ENCODE assay signal across 1 cellular context in the genomic region with DNA sequence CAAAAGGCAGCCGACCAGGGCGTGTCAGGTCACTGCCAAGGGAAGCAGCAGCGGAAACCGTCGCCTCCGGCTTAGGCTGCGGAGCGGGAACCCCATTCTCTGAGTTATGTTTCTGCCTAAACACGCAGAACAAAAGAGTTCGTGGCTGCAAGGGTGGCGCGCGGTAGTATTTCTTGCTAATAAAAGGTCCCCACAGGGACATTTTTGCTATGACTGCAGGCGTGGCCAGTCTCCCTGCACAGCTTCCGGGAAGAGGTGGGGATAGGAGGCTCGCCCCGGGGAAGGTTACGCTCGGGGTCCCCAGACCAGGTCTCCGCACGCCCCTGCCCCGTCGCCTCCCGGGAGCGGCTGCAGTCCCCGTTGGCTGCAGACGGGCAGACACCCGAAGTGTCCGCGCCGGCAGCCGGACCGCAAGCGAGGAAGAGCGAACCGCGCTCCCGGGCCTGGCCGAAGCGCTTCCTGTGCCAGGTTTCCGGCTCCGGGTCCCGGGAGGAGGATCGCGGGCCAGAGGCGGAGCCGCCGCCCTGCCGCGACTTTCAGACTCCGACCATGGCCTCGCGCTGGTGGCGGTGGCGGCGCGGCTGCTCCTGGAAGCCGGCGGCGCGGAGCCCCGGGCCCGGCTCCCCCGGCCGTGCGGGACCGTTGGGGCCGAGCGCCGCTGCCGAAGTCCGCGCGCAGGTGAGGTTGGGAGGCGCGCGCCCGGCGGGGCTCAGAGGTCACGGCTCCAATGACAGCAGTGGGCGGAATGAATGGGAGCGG.
TF ChIP-seq lines count a peak whose summit lies in the region.

A gene with protein sequence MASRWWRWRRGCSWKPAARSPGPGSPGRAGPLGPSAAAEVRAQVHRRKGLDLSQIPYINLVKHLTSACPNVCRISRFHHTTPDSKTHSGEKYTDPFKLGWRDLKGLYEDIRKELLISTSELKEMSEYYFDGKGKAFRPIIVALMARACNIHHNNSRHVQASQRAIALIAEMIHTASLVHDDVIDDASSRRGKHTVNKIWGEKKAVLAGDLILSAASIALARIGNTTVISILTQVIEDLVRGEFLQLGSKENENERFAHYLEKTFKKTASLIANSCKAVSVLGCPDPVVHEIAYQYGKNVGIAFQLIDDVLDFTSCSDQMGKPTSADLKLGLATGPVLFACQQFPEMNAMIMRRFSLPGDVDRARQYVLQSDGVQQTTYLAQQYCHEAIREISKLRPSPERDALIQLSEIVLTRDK (plus strand): TSS at position 539 of the 759 bp plus-strand sequence. CDS start 11 bp downstream, at position 550.

TF ChIP-seq in HEK293, 187 proteins besides CTCF, POLR2A, EP300 and RAD21 (continued from another document and continues in another):
- TF ChIP-seq, protein P1, sequence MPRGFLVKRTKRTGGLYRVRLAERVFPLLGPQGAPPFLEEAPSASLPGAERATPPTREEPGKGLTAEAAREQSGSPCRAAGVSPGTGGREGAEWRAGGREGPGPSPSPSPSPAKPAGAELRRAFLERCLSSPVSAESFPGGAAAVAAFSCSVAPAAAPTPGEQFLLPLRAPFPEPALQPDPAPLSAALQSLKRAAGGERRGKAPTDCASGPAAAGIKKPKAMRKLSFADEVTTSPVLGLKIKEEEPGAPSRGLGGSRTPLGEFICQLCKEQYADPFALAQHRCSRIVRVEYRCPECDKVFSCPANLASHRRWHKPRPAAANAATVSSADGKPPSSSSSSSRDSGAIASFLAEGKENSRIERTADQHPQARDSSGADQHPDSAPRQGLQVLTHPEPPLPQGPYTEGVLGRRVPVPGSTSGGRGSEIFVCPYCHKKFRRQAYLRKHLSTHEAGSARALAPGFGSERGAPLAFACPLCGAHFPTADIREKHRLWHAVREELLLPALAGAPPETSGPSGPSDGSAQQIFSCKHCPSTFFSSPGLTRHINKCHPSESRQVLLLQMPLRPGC (tag by site-specific recombination; IDR thresholded peaks at IDR 0.05), result 0 out of 2 replicates have a peak, but pooled peaks have one; percentile 19
- TF ChIP-seq ZNF776 (tag by site-specific recombination; IDR thresholded peaks at IDR 0.05; ENCODE audit: borderline replicate concordance), result no peak
- TF ChIP-seq ZNF335 (tag by site-specific recombination; conservative IDR thresholded peaks at IDR 0.05), result peak; percentile 77
- TF ChIP-seq, protein P2, sequence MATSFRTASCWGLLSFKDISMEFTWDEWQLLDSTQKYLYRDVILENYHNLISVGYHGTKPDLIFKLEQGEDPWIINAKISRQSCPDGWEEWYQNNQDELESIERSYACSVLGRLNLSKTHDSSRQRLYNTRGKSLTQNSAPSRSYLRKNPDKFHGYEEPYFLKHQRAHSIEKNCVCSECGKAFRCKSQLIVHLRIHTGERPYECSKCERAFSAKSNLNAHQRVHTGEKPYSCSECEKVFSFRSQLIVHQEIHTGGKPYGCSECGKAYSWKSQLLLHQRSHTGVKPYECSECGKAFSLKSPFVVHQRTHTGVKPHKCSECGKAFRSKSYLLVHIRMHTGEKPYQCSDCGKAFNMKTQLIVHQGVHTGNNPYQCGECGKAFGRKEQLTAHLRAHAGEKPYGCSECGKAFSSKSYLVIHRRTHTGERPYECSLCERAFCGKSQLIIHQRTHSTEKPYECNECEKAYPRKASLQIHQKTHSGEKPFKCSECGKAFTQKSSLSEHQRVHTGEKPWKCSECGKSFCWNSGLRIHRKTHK (tag by site-specific recombination; IDR thresholded peaks at IDR 0.05), result no peak
- peak; percentile 53; the same call in 1 of the 2 replicates for TF ChIP-seq KLF16 (tag by site-specific recombination; IDR thresholded peaks at IDR 0.05)
- no peak; the same call in 1 of the 2 replicates for TF ChIP-seq KLF1 (tag by site-specific recombination; IDR thresholded peaks at IDR 0.05)
- peak; percentile 34 for TF ChIP-seq ZNF660 (tag by site-specific recombination; IDR thresholded peaks at IDR 0.05)
- no peak for TF ChIP-seq ZNF624 (tag by site-specific recombination; IDR thresholded peaks at IDR 0.05)
- TF ChIP-seq, protein P3, sequence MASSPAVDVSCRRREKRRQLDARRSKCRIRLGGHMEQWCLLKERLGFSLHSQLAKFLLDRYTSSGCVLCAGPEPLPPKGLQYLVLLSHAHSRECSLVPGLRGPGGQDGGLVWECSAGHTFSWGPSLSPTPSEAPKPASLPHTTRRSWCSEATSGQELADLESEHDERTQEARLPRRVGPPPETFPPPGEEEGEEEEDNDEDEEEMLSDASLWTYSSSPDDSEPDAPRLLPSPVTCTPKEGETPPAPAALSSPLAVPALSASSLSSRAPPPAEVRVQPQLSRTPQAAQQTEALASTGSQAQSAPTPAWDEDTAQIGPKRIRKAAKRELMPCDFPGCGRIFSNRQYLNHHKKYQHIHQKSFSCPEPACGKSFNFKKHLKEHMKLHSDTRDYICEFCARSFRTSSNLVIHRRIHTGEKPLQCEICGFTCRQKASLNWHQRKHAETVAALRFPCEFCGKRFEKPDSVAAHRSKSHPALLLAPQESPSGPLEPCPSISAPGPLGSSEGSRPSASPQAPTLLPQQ (tag by site-specific recombination; IDR thresholded peaks at IDR 0.05), result peak; percentile 39; the same call in 1 of the 2 replicates
- no peak for TF ChIP-seq ZNF211 (tag by site-specific recombination; IDR thresholded peaks at IDR 0.05; ENCODE audit: low read depth)
- TF ChIP-seq, protein P4, sequence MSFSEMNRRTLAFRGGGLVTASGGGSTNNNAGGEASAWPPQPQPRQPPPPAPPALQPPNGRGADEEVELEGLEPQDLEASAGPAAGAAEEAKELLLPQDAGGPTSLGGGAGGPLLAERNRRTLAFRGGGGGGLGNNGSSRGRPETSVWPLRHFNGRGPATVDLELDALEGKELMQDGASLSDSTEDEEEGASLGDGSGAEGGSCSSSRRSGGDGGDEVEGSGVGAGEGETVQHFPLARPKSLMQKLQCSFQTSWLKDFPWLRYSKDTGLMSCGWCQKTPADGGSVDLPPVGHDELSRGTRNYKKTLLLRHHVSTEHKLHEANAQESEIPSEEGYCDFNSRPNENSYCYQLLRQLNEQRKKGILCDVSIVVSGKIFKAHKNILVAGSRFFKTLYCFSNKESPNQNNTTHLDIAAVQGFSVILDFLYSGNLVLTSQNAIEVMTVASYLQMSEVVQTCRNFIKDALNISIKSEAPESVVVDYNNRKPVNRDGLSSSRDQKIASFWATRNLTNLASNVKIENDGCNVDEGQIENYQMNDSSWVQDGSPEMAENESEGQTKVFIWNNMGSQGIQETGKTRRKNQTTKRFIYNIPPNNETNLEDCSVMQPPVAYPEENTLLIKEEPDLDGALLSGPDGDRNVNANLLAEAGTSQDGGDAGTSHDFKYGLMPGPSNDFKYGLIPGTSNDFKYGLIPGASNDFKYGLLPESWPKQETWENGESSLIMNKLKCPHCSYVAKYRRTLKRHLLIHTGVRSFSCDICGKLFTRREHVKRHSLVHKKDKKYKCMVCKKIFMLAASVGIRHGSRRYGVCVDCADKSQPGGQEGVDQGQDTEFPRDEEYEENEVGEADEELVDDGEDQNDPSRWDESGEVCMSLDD (tag by site-specific recombination; IDR thresholded peaks at IDR 0.05), result no peak; the same call in 1 of the 2 replicates
- no peak for TF ChIP-seq GLI2 (tag by site-specific recombination; IDR thresholded peaks at IDR 0.05; ENCODE audit: borderline replicate concordance, low read depth)
- TF ChIP-seq, protein P5, sequence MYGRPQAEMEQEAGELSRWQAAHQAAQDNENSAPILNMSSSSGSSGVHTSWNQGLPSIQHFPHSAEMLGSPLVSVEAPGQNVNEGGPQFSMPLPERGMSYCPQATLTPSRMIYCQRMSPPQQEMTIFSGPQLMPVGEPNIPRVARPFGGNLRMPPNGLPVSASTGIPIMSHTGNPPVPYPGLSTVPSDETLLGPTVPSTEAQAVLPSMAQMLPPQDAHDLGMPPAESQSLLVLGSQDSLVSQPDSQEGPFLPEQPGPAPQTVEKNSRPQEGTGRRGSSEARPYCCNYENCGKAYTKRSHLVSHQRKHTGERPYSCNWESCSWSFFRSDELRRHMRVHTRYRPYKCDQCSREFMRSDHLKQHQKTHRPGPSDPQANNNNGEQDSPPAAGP (tag by site-specific recombination; IDR thresholded peaks at IDR 0.05), result peak; percentile 27; the same call in 1 of the 2 replicates
- peak; percentile 45; the same call in 1 of the 2 replicates for TF ChIP-seq IKZF3 (tag by site-specific recombination; IDR thresholded peaks at IDR 0.05)
- TF ChIP-seq GLIS2 (tag by site-specific recombination; IDR thresholded peaks at IDR 0.05), result no peak
- TF ChIP-seq EGR2 (tag by site-specific recombination; IDR thresholded peaks at IDR 0.05; ENCODE audit: low read depth), result no peak
- TF ChIP-seq, protein P6, sequence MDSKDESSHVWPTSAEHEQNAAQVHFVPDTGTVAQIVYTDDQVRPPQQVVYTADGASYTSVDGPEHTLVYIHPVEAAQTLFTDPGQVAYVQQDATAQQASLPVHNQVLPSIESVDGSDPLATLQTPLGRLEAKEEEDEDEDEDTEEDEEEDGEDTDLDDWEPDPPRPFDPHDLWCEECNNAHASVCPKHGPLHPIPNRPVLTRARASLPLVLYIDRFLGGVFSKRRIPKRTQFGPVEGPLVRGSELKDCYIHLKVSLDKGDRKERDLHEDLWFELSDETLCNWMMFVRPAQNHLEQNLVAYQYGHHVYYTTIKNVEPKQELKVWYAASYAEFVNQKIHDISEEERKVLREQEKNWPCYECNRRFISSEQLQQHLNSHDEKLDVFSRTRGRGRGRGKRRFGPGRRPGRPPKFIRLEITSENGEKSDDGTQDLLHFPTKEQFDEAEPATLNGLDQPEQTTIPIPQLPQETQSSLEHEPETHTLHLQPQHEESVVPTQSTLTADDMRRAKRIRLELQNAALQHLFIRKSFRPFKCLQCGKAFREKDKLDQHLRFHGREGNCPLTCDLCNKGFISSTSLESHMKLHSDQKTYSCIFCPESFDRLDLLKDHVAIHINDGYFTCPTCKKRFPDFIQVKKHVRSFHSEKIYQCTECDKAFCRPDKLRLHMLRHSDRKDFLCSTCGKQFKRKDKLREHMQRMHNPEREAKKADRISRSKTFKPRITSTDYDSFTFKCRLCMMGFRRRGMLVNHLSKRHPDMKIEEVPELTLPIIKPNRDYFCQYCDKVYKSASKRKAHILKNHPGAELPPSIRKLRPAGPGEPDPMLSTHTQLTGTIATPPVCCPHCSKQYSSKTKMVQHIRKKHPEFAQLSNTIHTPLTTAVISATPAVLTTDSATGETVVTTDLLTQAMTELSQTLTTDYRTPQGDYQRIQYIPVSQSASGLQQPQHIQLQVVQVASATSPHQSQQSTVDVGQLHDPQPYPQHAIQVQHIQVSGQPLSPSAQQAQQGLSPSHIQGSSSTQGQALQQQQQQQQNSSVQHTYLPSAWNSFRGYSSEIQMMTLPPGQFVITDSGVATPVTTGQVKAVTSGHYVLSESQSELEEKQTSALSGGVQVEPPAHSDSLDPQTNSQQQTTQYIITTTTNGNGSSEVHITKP (tag by site-specific recombination; IDR thresholded peaks at IDR 0.05), result no peak
- no peak for TF ChIP-seq ZFP69B (tag by site-specific recombination; IDR thresholded peaks at IDR 0.05)
- TF ChIP-seq, protein P7, sequence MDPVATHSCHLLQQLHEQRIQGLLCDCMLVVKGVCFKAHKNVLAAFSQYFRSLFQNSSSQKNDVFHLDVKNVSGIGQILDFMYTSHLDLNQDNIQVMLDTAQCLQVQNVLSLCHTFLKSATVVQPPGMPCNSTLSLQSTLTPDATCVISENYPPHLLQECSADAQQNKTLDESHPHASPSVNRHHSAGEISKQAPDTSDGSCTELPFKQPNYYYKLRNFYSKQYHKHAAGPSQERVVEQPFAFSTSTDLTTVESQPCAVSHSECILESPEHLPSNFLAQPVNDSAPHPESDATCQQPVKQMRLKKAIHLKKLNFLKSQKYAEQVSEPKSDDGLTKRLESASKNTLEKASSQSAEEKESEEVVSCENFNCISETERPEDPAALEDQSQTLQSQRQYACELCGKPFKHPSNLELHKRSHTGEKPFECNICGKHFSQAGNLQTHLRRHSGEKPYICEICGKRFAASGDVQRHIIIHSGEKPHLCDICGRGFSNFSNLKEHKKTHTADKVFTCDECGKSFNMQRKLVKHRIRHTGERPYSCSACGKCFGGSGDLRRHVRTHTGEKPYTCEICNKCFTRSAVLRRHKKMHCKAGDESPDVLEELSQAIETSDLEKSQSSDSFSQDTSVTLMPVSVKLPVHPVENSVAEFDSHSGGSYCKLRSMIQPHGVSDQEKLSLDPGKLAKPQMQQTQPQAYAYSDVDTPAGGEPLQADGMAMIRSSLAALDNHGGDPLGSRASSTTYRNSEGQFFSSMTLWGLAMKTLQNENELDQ (tag by site-specific recombination; IDR thresholded peaks at IDR 0.05; ENCODE audit: low read depth), result no peak
- 0 out of 2 replicates have a peak, but pooled peaks have one; percentile 33 for TF ChIP-seq HOXD13 (CRISPR knock-in tag; IDR thresholded peaks at IDR 0.05; ENCODE audit: borderline replicate concordance)
- peak; percentile 67 for TF ChIP-seq ZBTB17 (tag by site-specific recombination; IDR thresholded peaks at IDR 0.05)
- no peak for TF ChIP-seq SCRT2 (tag by site-specific recombination; IDR thresholded peaks at IDR 0.05)
- TF ChIP-seq, protein P8, sequence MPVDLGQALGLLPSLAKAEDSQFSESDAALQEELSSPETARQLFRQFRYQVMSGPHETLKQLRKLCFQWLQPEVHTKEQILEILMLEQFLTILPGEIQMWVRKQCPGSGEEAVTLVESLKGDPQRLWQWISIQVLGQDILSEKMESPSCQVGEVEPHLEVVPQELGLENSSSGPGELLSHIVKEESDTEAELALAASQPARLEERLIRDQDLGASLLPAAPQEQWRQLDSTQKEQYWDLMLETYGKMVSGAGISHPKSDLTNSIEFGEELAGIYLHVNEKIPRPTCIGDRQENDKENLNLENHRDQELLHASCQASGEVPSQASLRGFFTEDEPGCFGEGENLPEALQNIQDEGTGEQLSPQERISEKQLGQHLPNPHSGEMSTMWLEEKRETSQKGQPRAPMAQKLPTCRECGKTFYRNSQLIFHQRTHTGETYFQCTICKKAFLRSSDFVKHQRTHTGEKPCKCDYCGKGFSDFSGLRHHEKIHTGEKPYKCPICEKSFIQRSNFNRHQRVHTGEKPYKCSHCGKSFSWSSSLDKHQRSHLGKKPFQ (tag by site-specific recombination; IDR thresholded peaks at IDR 0.05), result peak; percentile 38; the same call in 1 of the 2 replicates
- no peak for TF ChIP-seq ZNF214 (tag by site-specific recombination; IDR thresholded peaks at IDR 0.05; ENCODE audit: borderline replicate concordance)
- no peak for TF ChIP-seq ZNF404 (tag by site-specific recombination; IDR thresholded peaks at IDR 0.05)
- TF ChIP-seq, protein P9, sequence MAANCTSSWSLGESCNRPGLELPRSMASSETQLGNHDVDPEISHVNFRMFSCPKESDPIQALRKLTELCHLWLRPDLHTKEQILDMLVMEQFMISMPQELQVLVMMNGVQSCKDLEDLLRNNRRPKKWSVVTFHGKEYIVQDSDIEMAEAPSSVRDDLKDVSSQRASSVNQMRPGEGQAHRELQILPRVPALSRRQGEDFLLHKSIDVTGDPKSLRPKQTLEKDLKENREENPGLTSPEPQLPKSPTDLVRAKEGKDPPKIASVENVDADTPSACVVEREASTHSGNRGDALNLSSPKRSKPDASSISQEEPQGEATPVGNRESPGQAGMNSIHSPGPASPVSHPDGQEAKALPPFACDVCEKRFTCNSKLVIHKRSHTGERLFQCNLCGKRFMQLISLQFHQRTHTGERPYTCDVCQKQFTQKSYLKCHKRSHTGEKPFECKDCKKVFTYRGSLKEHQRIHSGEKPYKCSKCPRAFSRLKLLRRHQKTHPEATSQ (tag by site-specific recombination; IDR thresholded peaks at IDR 0.05), result no peak
- TF ChIP-seq ZNF571 (tag by site-specific recombination; IDR thresholded peaks at IDR 0.05), result no peak
- TF ChIP-seq, protein P10, sequence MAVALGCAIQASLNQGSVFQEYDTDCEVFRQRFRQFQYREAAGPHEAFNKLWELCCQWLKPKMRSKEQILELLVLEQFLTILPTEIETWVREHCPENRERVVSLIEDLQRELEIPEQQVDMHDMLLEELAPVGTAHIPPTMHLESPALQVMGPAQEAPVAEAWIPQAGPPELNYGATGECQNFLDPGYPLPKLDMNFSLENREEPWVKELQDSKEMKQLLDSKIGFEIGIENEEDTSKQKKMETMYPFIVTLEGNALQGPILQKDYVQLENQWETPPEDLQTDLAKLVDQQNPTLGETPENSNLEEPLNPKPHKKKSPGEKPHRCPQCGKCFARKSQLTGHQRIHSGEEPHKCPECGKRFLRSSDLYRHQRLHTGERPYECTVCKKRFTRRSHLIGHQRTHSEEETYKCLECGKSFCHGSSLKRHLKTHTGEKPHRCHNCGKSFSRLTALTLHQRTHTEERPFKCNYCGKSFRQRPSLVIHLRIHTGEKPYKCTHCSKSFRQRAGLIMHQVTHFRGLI (tag by site-specific recombination; IDR thresholded peaks at IDR 0.05), result 0 out of 2 replicates have a peak, but pooled peaks have one; percentile 19
